8 cellular contexts compared by ENCODE assay signal in genomic region chr5:154405078-154405792, GRCh38. TPM values are rescaled to one million over a fixed set of nuclear protein-coding genes. Genes with fewer than 3 reads are reported as not detected.
A peak's percentile ranks its signal among the peaks of the same experiment; 100 is the strongest.
DNase-seq lines count a peak whose midpoint lies in the region; ATAC-seq and TF ChIP-seq lines count a peak whose summit lies in the region.

No MANE protein-coding gene starts in this region.

- TF ChIP-seq CTCF in fibroblast of lung (conservative IDR thresholded peaks at IDR 0.05 in 1 of 2, IDR thresholded peaks at IDR 0.05 in 1 of 2; ENCODE audit: low read depth in 1 of 2, low read length in 2 of 2) (peak; percentile 80 to 86), natural killer cell (IDR thresholded peaks at IDR 0.05) (peak; percentile 85)

- no peaks in the 10 kb centered on the region for H3K9me3 Mint-ChIP-seq in activated T-cell treated with anti-CD3 and anti-CD28 coated beads, Interleukin-2, amount 50 U/mL, for 4 hours
- no peaks in the 10 kb centered on the region for H3K9me3 Mint-ChIP-seq in natural killer cell
- no peaks in the 10 kb centered on the region for H3K9me3 Mint-ChIP-seq in stimulated activated memory B cell treated with anti-CD40 and anti-IgM and Interleukin-4, amounts not matched to agents 10 μg/mL and 1 μg/mL and 100 μg/mL, for 72 hours

- no peak overlapping the region for H3K27ac ChIP-seq in fibroblast of lung (ENCODE audit: insufficient read depth, low read length)

- H3K4me1 ChIP-seq in fibroblast of lung (ENCODE audit: control insufficient read depth, extremely low read depth, insufficient read depth, low read length) = peaks cover 4% of the 10 kb centered on the region

- no peaks in the 10 kb centered on the region for H3K9me3 ChIP-seq in fibroblast of lung (ENCODE audit: control insufficient read depth, insufficient read depth, low read depth, low read length)

- H3K36me3 Mint-ChIP-seq in activated T-cell treated with anti-CD3 and anti-CD28 coated beads, Interleukin-2, amount 50 U/mL, for 4 hours (ENCODE audit: insufficient read depth) = peaks cover 13% of the 10 kb centered on the region
- no peaks in the 10 kb centered on the region for H3K36me3 Mint-ChIP-seq in natural killer cell
- peaks cover 16% of the 10 kb centered on the region for H3K36me3 Mint-ChIP-seq in stimulated activated memory B cell treated with anti-CD40 and anti-IgM and Interleukin-4, amounts not matched to agents 10 μg/mL and 1 μg/mL and 100 μg/mL, for 72 hours

- peak; percentile 98 for ATAC-seq in GM21447 (IDR thresholded peaks at IDR 0.05; ENCODE audit: unreplicated experiment)
- peak; percentile 96 for ATAC-seq in activated T-cell treated with anti-CD3 and anti-CD28 coated beads, Interleukin-2, amount 50 U/mL, for 4 hours
- ATAC-seq in natural killer cell = peak; percentile 93 to 100 (median 99)
- peak; percentile 90 for ATAC-seq in stimulated activated memory B cell treated with anti-CD40 and anti-IgM and Interleukin-4, amounts not matched to agents 10 μg/mL and 1 μg/mL and 100 μg/mL, for 72 hours

- H3K4me2 ChIP-seq in fibroblast of lung (ENCODE audit: extremely low read depth, insufficient read depth, low read length) = peak overlapping the region; percentile 84

- peaks cover 2% of the 10 kb centered on the region for H4K20me1 ChIP-seq in fibroblast of lung (ENCODE audit: control insufficient read depth, extremely low read depth, insufficient read depth, low read length)

- intact Hi-C loops in natural killer cell (cut with micrococcal nuclease) = loop anchor here (1.0 to 10.0 kb wide), 3 partner anchors 220 to 431 kb away; no protein-coding TSS in a partner anchor

- peak overlapping the region; percentile 24 to 52 (median 40) for H3K4me3 ChIP-seq in fibroblast of lung (replicated peaks in 1 of 4; ENCODE audit: control extremely low read depth in 1 of 4, insufficient read depth in 1 of 4, low read depth in 3 of 4, low read length in 4 of 4)

- H3K36me3 ChIP-seq in fibroblast of lung (ENCODE audit: control insufficient read depth, insufficient read depth, low read length) = no peaks in the 10 kb centered on the region

- DNase-seq in DMS 273 treated with DMSO at 0.1 percent for 48 hours (lab: John Stamatoyannopoulos, UW) (peak; percentile 26), HUDEP-2 (lab: John Stamatoyannopoulos, UW; ENCODE audit: unreplicated experiment in 76 of 76) (peak in 70 of 76 experiments; percentile 10 to 82 (median 62)), OCI-M1 (lab: John Stamatoyannopoulos, UW) (peak; percentile 79), fibroblast of lung (ENCODE audit: low read depth in 2 of 2) (peak; percentile 69), natural killer cell (peak; percentile 68)
- DNase-seq in activated T-cell treated with anti-CD3 and anti-CD28 coated beads, Interleukin-2, amount 50 U/mL, for 4 hours = peak; percentile 67

- no peaks in the 10 kb centered on the region for H3K27me3 ChIP-seq in fibroblast of lung (ENCODE audit: control insufficient read depth, insufficient read depth, low read length)

- peak overlapping the region; percentile 78 for H2AFZ ChIP-seq in fibroblast of lung (ENCODE audit: low read length)

- peaks cover 11% of the 10 kb centered on the region for H3K4me1 Mint-ChIP-seq in activated T-cell treated with anti-CD3 and anti-CD28 coated beads, Interleukin-2, amount 50 U/mL, for 4 hours (ENCODE audit: low read depth)
- peaks cover 13 to 25% of the 10 kb centered on the region in 2 donors for H3K4me1 Mint-ChIP-seq in natural killer cell
- peaks cover 19% of the 10 kb centered on the region for H3K4me1 Mint-ChIP-seq in stimulated activated memory B cell treated with anti-CD40 and anti-IgM and Interleukin-4, amounts not matched to agents 10 μg/mL and 1 μg/mL and 100 μg/mL, for 72 hours

- H3K27ac Mint-ChIP-seq in natural killer cell = peak overlapping the region; percentile 45 to 78
- H3K27ac Mint-ChIP-seq in stimulated activated memory B cell treated with anti-CD40 and anti-IgM and Interleukin-4, amounts not matched to agents 10 μg/mL and 1 μg/mL and 100 μg/mL, for 72 hours = peak overlapping the region; percentile 65

- H3K27me3 Mint-ChIP-seq in activated T-cell treated with anti-CD3 and anti-CD28 coated beads, Interleukin-2, amount 50 U/mL, for 4 hours (ENCODE audit: low read depth) = no peaks in the 10 kb centered on the region
- H3K27me3 Mint-ChIP-seq in natural killer cell (ENCODE audit: low read depth in 2 of 2) = no peaks in the 10 kb centered on the region
- H3K27me3 Mint-ChIP-seq in stimulated activated memory B cell treated with anti-CD40 and anti-IgM and Interleukin-4, amounts not matched to agents 10 μg/mL and 1 μg/mL and 100 μg/mL, for 72 hours = no peaks in the 10 kb centered on the region

- peak overlapping the region; percentile 53 for H3K4me3 Mint-ChIP-seq in activated T-cell treated with anti-CD3 and anti-CD28 coated beads, Interleukin-2, amount 50 U/mL, for 4 hours
- peak overlapping the region; percentile 32 for H3K4me3 Mint-ChIP-seq in natural killer cell
- peak overlapping the region; percentile 71 for H3K4me3 Mint-ChIP-seq in stimulated activated memory B cell treated with anti-CD40 and anti-IgM and Interleukin-4, amounts not matched to agents 10 μg/mL and 1 μg/mL and 100 μg/mL, for 72 hours

- no peaks in the 10 kb centered on the region for H3K79me2 ChIP-seq in fibroblast of lung (ENCODE audit: control insufficient read depth, insufficient read depth, low read length)

- H3K9ac ChIP-seq in fibroblast of lung (ENCODE audit: insufficient read depth, low read length) = peak overlapping the region; percentile 8

RNA-seq across cellular contexts. Expression of gene SAP30L, which starts 40.6 kb away (rescaled TPM):
- 10 to 100 TPM; 22.5 to 27.0 (median 24.0) TPM for total RNA-seq in activated T-cell treated with anti-CD3 and anti-CD28 coated beads, Interleukin-2, amount 50 U/mL, for 4 hours
- total RNA-seq in fibroblast of lung (25.9 and 26.6 TPM in 2 replicates), natural killer cell (10 to 100 TPM; 37.0 to 48.4 (median 47.6) TPM)
- 25.1 and 31.5 TPM in 2 replicates for polyA plus RNA-seq in fibroblast of lung
- 32.2 and 34.6 TPM in 2 replicates for polyA plus RNA-seq in fibroblast of lung (2012)
- polyA minus RNA-seq in fibroblast of lung (ENCODE audit: low replicate concordance) = 5.0 and 5.1 TPM in 2 replicates

Comparison
In these comparisons a context has a peak if more than half of its experiments do, and no peak if none do; other contexts are left out.
1. DNase-seq: peak in every context shown above with its lines; median percentile 79 in OCI-M1; 69 in fibroblast of lung; 68 in natural killer cell; 67 in activated T-cell treated with anti-CD3 and anti-CD28 coated beads, Interleukin-2, amount 50 U/mL, for 4 hours; 62 in HUDEP-2; 26 in DMS 273 treated with DMSO at 0.1 percent for 48 hours.